ENCODE assay signal across 7 cellular contexts in genomic region chr16:56357291-56357764, GRCh38.
DNase-seq lines count a peak whose midpoint lies in the region; ATAC-seq lines count a peak whose summit lies in the region.

No MANE protein-coding gene starts in this region.

- H3K4me1 ChIP-seq in effector memory CD4-positive, alpha-beta T cell (ENCODE audit: control insufficient read depth, insufficient read depth, low read length, poor library complexity, severe bottlenecking) = no peaks in the 10 kb centered on the region

- peak overlapping the region; percentile 61 for H3K4me3 ChIP-seq in effector memory CD4-positive, alpha-beta T cell (ENCODE audit: insufficient read depth, low read depth, low read length, poor library complexity, severe bottlenecking)

- no peaks in the 10 kb centered on the region for H3K27me3 ChIP-seq in effector memory CD4-positive, alpha-beta T cell (replicated peaks; ENCODE audit: control insufficient read depth, insufficient read depth, low read length, poor library complexity, severe bottlenecking)

- ATAC-seq in GM19328 (IDR thresholded peaks at IDR 0.05; ENCODE audit: unreplicated experiment) (peak; percentile 5), GM18858 (IDR thresholded peaks at IDR 0.05; ENCODE audit: unreplicated experiment) (no peak)

- no peaks in the 10 kb centered on the region for H3K9me3 ChIP-seq in effector memory CD4-positive, alpha-beta T cell (ENCODE audit: control insufficient read depth, low read length)

- H3K36me3 ChIP-seq in effector memory CD4-positive, alpha-beta T cell (ENCODE audit: control insufficient read depth, insufficient read depth, low read length) = peaks cover 4% of the 10 kb centered on the region

- DNase-seq in RPMI7951 (ENCODE audit: low read depth) = peak; percentile 44
- no peak for DNase-seq in effector memory CD4-positive, alpha-beta T cell
- peak; percentile 22 for DNase-seq in myocyte (ENCODE audit: low read depth)
- no peak for DNase-seq in stimulated activated naive CD4-positive, alpha-beta T cell (lab: John Stamatoyannopoulos, UW)
- no peak for DNase-seq in occipital lobe (lab: John Stamatoyannopoulos, UW)

- no peak overlapping the region for H3K27ac ChIP-seq in effector memory CD4-positive, alpha-beta T cell (ENCODE audit: insufficient read depth, low read length, poor library complexity, severe bottlenecking)

Comparison
In these comparisons a context has a peak if more than half of its experiments do, and no peak if none do; other contexts are left out.
1. DNase-seq: peak in RPMI7951 (single experiment) and myocyte (single experiment); none in effector memory CD4-positive, alpha-beta T cell (0 of 3), stimulated activated naive CD4-positive, alpha-beta T cell (0 of 6) and occipital lobe (single experiment).